In genomic region chr21:31397939-31398338, GRCh38 we compare ENCODE assay signal across 12 cellular contexts. TPM values are rescaled to one million over a fixed set of nuclear protein-coding genes. Genes with fewer than 3 reads are reported as not detected.
DNase-seq lines count a peak whose midpoint lies in the region; ATAC-seq and TF ChIP-seq lines count a peak whose summit lies in the region.
"Had no signal": no experiment of that assay in that cellular context is flagged by ENCODE, and none has a peak within 500 bp of the region (broad histone marks: within the 10 kb centered on the region; RNA-seq: fewer than 3 reads in every experiment).

No MANE protein-coding gene starts in this region.

- no peak overlapping the region for H2BK20ac ChIP-seq in H9 (ENCODE audit: low read depth, low read length, poor library complexity, severe bottlenecking)

- no peaks in the 10 kb centered on the region for H3K9me3 Mint-ChIP-seq in CD4-positive, alpha-beta T cell
- no peaks in the 10 kb centered on the region for H3K9me3 Mint-ChIP-seq in activated T-cell treated with anti-CD3 and anti-CD28 coated beads, Interleukin-2, amount 50 U/mL, for 72 hours
- H3K9me3 Mint-ChIP-seq in H9, result no peaks in the 10 kb centered on the region

- intact Hi-C loops in CD4-positive, alpha-beta T cell (cut with DNase I, micrococcal nuclease), result loop anchor here in 1 of 2 experiments (5.0 to 10.0 kb wide), 3 partner anchors 46 to 216 kb away; no protein-coding TSS in a partner anchor

- H3T11ph ChIP-seq in H9 (ENCODE audit: low read length), result no peak overlapping the region

- H2BK12ac ChIP-seq in H9 (ENCODE audit: insufficient read length, low read depth, low read length), result no peak overlapping the region

- no peaks in the 10 kb centered on the region for H3K27me3 Mint-ChIP-seq in CD4-positive, alpha-beta T cell
- no peaks in the 10 kb centered on the region for H3K27me3 Mint-ChIP-seq in activated T-cell treated with anti-CD3 and anti-CD28 coated beads, Interleukin-2, amount 50 U/mL, for 72 hours (ENCODE audit: low read depth)
- no peaks in the 10 kb centered on the region for H3K27me3 Mint-ChIP-seq in H9 (ENCODE audit: low read depth)

- peaks cover 28% of the 10 kb centered on the region for H3K4me1 ChIP-seq in HEK293 (ENCODE audit: control insufficient read depth, insufficient read depth, low read length)
- peaks cover 4% of the 10 kb centered on the region for H3K4me1 ChIP-seq in foreskin keratinocyte
- no peaks in the 10 kb centered on the region; the same call in 1 of the 2 replicates for H3K4me1 ChIP-seq in H9 (ENCODE audit: insufficient read depth, low read length)
- no peaks in the 10 kb centered on the region; the same call in none of the 2 replicates for H3K4me1 ChIP-seq in BE2C
- H3K4me1 ChIP-seq: right lobe of liver had no signal

- TF ChIP-seq CTCF in CD4-positive, alpha-beta T cell (IDR thresholded peaks at IDR 0.05), result no peak
- TF ChIP-seq CTCF in HEK293 (tag by site-specific recombination; IDR thresholded peaks at IDR 0.05) (no peak), foreskin keratinocyte (conservative IDR thresholded peaks at IDR 0.05) (no peak), H9 (conservative IDR thresholded peaks at IDR 0.05) (no peak), BE2C (IDR thresholded peaks at IDR 0.05; ENCODE audit: low read depth, low read length) (no peak)

- peaks cover 58% of the 10 kb centered on the region for H3K4me1 Mint-ChIP-seq in CD4-positive, alpha-beta T cell (ENCODE audit: low read depth)
- H3K4me1 Mint-ChIP-seq in activated T-cell treated with anti-CD3 and anti-CD28 coated beads, Interleukin-2, amount 50 U/mL, for 72 hours (ENCODE audit: low read depth), result peaks cover 47% of the 10 kb centered on the region
- peaks cover 17 to 21% of the 10 kb centered on the region in 2 experiments for H3K4me1 Mint-ChIP-seq in H9

- POLR2A ChIA-PET in CD4-positive, alpha-beta T cell (lab: Charles Lee), result interaction anchor here (0.6 to 1.6 kb wide), 11 partner anchors 8 to 264 kb away, joined by 3 to 14 read pairs (median 3); no protein-coding TSS in a partner anchor
- POLR2A ChIA-PET in HEK293 (lab: Yijun Ruan, JAX), result interaction anchor here (0.6 kb wide), 2 partner anchors 9 to 11 kb away, joined by 3 to 5 read pairs; no protein-coding TSS in a partner anchor

- H4K91ac ChIP-seq in H9 (ENCODE audit: insufficient read length, low read depth, low read length), result no peak overlapping the region

- no peaks in the 10 kb centered on the region for H3K23me2 ChIP-seq in H9 (ENCODE audit: insufficient read length, low read depth, low read length, poor library complexity, severe bottlenecking)

- H3K56ac ChIP-seq in H9 (ENCODE audit: insufficient read length, low read depth, low read length), result no peak overlapping the region

- no peak overlapping the region for H3K4me3 ChIP-seq in HEK293 (ENCODE audit: low read depth, low read length)
- no peak overlapping the region for H3K4me3 ChIP-seq in BE2C (ENCODE audit: low read depth, low read length)
- H3K4me3 ChIP-seq: right lobe of liver, testis had no signal

- H3K36me3 Mint-ChIP-seq in CD4-positive, alpha-beta T cell (ENCODE audit: low read depth), result no peaks in the 10 kb centered on the region
- H3K36me3 Mint-ChIP-seq in activated T-cell treated with anti-CD3 and anti-CD28 coated beads, Interleukin-2, amount 50 U/mL, for 72 hours (ENCODE audit: insufficient read depth in 2 of 2), result no peaks in the 10 kb centered on the region
- H3K36me3 Mint-ChIP-seq in H9 (ENCODE audit: insufficient read depth in 1 of 3, low read depth in 3 of 3), result no peaks in the 10 kb centered on the region

- CTCF ChIA-PET in CD4-positive, alpha-beta T cell (lab: Charles Lee), result no interaction called here
- CTCF ChIA-PET in HEK293 (lab: Yijun Ruan, JAX), result interaction anchor here (0.7 to 1.0 kb wide), 6 partner anchors 8 to 999 kb away, joined by 3 to 4 read pairs (median 3); no protein-coding TSS in a partner anchor

- no peaks in the 10 kb centered on the region for H3K79me1 ChIP-seq in H9 (ENCODE audit: insufficient read depth, low read depth, low read length, poor library complexity, severe bottlenecking)

- no peak overlapping the region for H2AFZ ChIP-seq in H9 (ENCODE audit: low read length)

- H3K18ac ChIP-seq in H9 (ENCODE audit: insufficient read length, low read depth, low read length), result no peak overlapping the region

- no peak overlapping the region for H3K14ac ChIP-seq in H9 (ENCODE audit: insufficient read depth, low read length)

- H3K9ac ChIP-seq in H9 (ENCODE audit: extremely low read depth, insufficient read length, low read length), result no peak overlapping the region

- H3K9me3 ChIP-seq in CD4-positive, alpha-beta T cell (ENCODE audit: control insufficient read depth, low read length), result no peaks in the 10 kb centered on the region
- H3K9me3 ChIP-seq in HEK293 (ENCODE audit: control insufficient read depth, insufficient read depth, low read depth, low read length), result no peaks in the 10 kb centered on the region
- no peaks in the 10 kb centered on the region for H3K9me3 ChIP-seq in H9 (ENCODE audit: control insufficient read depth, low read depth, low read length)
- no peaks in the 10 kb centered on the region for H3K9me3 ChIP-seq in BE2C
- H3K9me3 ChIP-seq: right lobe of liver, testis had no signal

- peak; percentile 84 for ATAC-seq in CD4-positive, alpha-beta T cell (ENCODE audit: poor library complexity)
- peak; percentile 50 to 62 for ATAC-seq in activated T-cell treated with anti-CD3 and anti-CD28 coated beads, Interleukin-2, amount 50 U/mL, for 72 hours (replicated peaks in 1 of 2)
- peak; percentile 36 for ATAC-seq in foreskin keratinocyte
- ATAC-seq in GM19023 (IDR thresholded peaks at IDR 0.05; ENCODE audit: unreplicated experiment), result no peak
- ATAC-seq: Panc1, right lobe of liver had no signal

- H4K5ac ChIP-seq in H9 (ENCODE audit: insufficient read length, low read depth, low read length), result no peak overlapping the region

- WGBS in H9 (ENCODE audit: extremely low coverage, insufficient read length, low lambda C conversion rate), result no CpG with 5 or more reads among the region's 1 CpG

- no peak overlapping the region for H2AK5ac ChIP-seq in H9 (ENCODE audit: insufficient read length, low read length)

- no peak overlapping the region for H3K23ac ChIP-seq in H9 (ENCODE audit: insufficient read length, low read depth, low read length)

- peak overlapping the region; percentile 70 for H3K4me3 Mint-ChIP-seq in CD4-positive, alpha-beta T cell
- H3K4me3 Mint-ChIP-seq in activated T-cell treated with anti-CD3 and anti-CD28 coated beads, Interleukin-2, amount 50 U/mL, for 72 hours, result peak overlapping the region; percentile 29 to 60
- H3K4me3 Mint-ChIP-seq in H9, result no peak overlapping the region

- H3K27ac ChIP-seq in CD4-positive, alpha-beta T cell (ENCODE audit: low read depth, low read length), result peak overlapping the region; percentile 32
- H3K27ac ChIP-seq in HEK293 (ENCODE audit: extremely low read depth, low read depth, low read length), result peak overlapping the region; percentile 67
- no peak overlapping the region for H3K27ac ChIP-seq in foreskin keratinocyte
- H3K27ac ChIP-seq in H9 (ENCODE audit: insufficient read length, low read depth, low read length), result no peak overlapping the region
- H3K27ac ChIP-seq: right lobe of liver, testis had no signal

- H4K20me1 ChIP-seq in H9 (ENCODE audit: control insufficient read depth, insufficient read depth, insufficient read length), result no peaks in the 10 kb centered on the region

- no peak overlapping the region for H2BK15ac ChIP-seq in H9 (ENCODE audit: low read depth, low read length)

- H4K8ac ChIP-seq in H9 (replicated peaks; ENCODE audit: insufficient read length, low read depth, low read length), result no peak overlapping the region

- H3K79me2 ChIP-seq in H9 (ENCODE audit: insufficient read depth, low read length), result no peaks in the 10 kb centered on the region

- H3K27ac Mint-ChIP-seq in CD4-positive, alpha-beta T cell, result peak overlapping the region; percentile 90
- no peak overlapping the region for H3K27ac Mint-ChIP-seq in activated T-cell treated with anti-CD3 and anti-CD28 coated beads, Interleukin-2, amount 50 U/mL, for 72 hours
- H3K27ac Mint-ChIP-seq in H9, result no peak overlapping the region

- no peaks in the 10 kb centered on the region for H3K36me3 ChIP-seq in HEK293 (ENCODE audit: control insufficient read depth in 2 of 2, insufficient read depth in 1 of 2, low read length in 2 of 2)
- H3K36me3 ChIP-seq in BE2C, result no peaks in the 10 kb centered on the region
- H3K36me3 ChIP-seq: right lobe of liver had no signal

- H3K4me2 ChIP-seq in H9 (ENCODE audit: insufficient read depth, insufficient read length, low read length), result no peak overlapping the region

- no peak overlapping the region for H3K4ac ChIP-seq in H9 (ENCODE audit: low read depth, low read length)

- no peak overlapping the region for H2BK120ac ChIP-seq in H9 (ENCODE audit: low read depth, low read length, poor library complexity, severe bottlenecking)

- H3K27me3 ChIP-seq in CD4-positive, alpha-beta T cell (ENCODE audit: control insufficient read depth, insufficient read depth, low read length), result no peaks in the 10 kb centered on the region
- H3K27me3 ChIP-seq in foreskin keratinocyte (no peaks in the 10 kb centered on the region), H9 (ENCODE audit: insufficient read depth, low read length) (no peaks in the 10 kb centered on the region), BE2C (no peaks in the 10 kb centered on the region)
- H3K27me3 ChIP-seq: right lobe of liver, testis had no signal

- DNase-seq in CD4-positive, alpha-beta T cell, result peak in 9 of 10 experiments; percentile 9 to 51 (median 22)
- peak in 1 of 2 donors; percentile 8 for DNase-seq in activated T-cell treated with anti-CD3 and anti-CD28 coated beads, Interleukin-2, amount 50 U/mL, for 72 hours
- peak; percentile 28 to 45 for DNase-seq in foreskin keratinocyte
- no peak for DNase-seq in H9
- DNase-seq in BE2C, result no peak
- DNase-seq: dermis blood vessel endothelial cell, kidney, right lobe of liver had no signal

- H2BK5ac ChIP-seq in H9 (ENCODE audit: insufficient read length, low read length), result no peak overlapping the region

RNA-seq across cellular contexts. Expression of gene TIAM1, which starts 53.9 kb away (rescaled TPM):
- 10 to 100 TPM; 39.6 to 39.8 TPM for total RNA-seq in CD4-positive, alpha-beta T cell
- 10 to 100 TPM; 62.2 to 63.7 TPM for total RNA-seq in activated T-cell treated with anti-CD3 and anti-CD28 coated beads, Interleukin-2, amount 50 U/mL, for 72 hours
- total RNA-seq in foreskin keratinocyte (13.1 and 14.6 TPM in 2 replicates), H9 (2021) (22.4 and 23.1 TPM in 2 replicates)
- polyA plus RNA-seq in foreskin keratinocyte, result 3.6 and 4.6 TPM in 2 replicates
- 31.1 TPM for polyA plus RNA-seq in BE2C (2012; ENCODE audit: insufficient read depth, insufficient read length, low read depth)

Comparison
In these comparisons a context has a peak if more than half of its experiments do, and no peak if none do; other contexts are left out.
1. DNase-seq: peak in CD4-positive, alpha-beta T cell (9 of 10) and foreskin keratinocyte (2 of 2); none in H9 (single experiment) and BE2C (single experiment).
2. H3K27ac ChIP-seq: peak in CD4-positive, alpha-beta T cell (single experiment) and HEK293 (single experiment); none in foreskin keratinocyte (single experiment) and H9 (single experiment).
3. H3K4me3 Mint-ChIP-seq: peak in CD4-positive, alpha-beta T cell (single experiment) and activated T-cell treated with anti-CD3 and anti-CD28 coated beads, Interleukin-2, amount 50 U/mL, for 72 hours (2 of 2); none in H9 (0 of 2).